ENCODE assay signal across 8 cellular contexts in genomic region chr11:123059056-123059920, GRCh38. TPM values are rescaled to one million over a fixed set of nuclear protein-coding genes. Genes with fewer than 3 reads are reported as not detected.
DNase-seq lines count a peak whose midpoint lies in the region; ATAC-seq and TF ChIP-seq lines count a peak whose summit lies in the region.
"Not testable (repeated sequence)": the region's sequence is repeated elsewhere in the genome, so short reads cannot be mapped to it uniquely, and the experiment has no call there.

No MANE protein-coding gene starts in this region.

- H3K27ac ChIP-seq in HCT116 (ENCODE audit: low read depth, low read length); SJSA1; stomach smooth muscle (ENCODE audit: low read length): not testable (repeated sequence)
- H3K27ac ChIP-seq in effector memory CD4-positive, alpha-beta T cell (ENCODE audit: insufficient read depth, low read length, poor library complexity, severe bottlenecking): peak overlapping the region; percentile 90

- H3K79me2 ChIP-seq in HCT116 (ENCODE audit: insufficient read depth, low read length): peaks cover 69% of the 10 kb centered on the region

- H3K9me2 ChIP-seq in HCT116 (ENCODE audit: insufficient read depth): not testable (repeated sequence)

- H3K4me2 ChIP-seq in HCT116 (ENCODE audit: low read length): 0 out of 2 replicates have a peak overlapping the region, but pooled peaks have one; percentile 85

- peak overlapping the region; percentile 98 for H3K27ac Mint-ChIP-seq in activated naive CD4-positive, alpha-beta T cell treated with anti-CD3 and anti-CD28 coated beads, Interleukin-2, amount 50 U/mL, for 24 hours
- H3K27ac Mint-ChIP-seq in immature natural killer cell (peak overlapping the region; percentile 96 to 100 (median 98)), neural crest cell (ENCODE audit: unreplicated experiment) (peak overlapping the region; percentile 86)

- ATAC-seq in HCT116: not testable (repeated sequence)

- not testable (repeated sequence) for TF ChIP-seq CTCF in BJ (IDR thresholded peaks at IDR 0.05; ENCODE audit: insufficient read depth, low read depth, low read length); HCT116 (IDR thresholded peaks at IDR 0.05 in 2 of 3, conservative IDR thresholded peaks at IDR 0.05 in 1 of 3; ENCODE audit: borderline replicate concordance in 1 of 3, insufficient read depth in 1 of 3, low read depth in 2 of 3, low read length in 2 of 3); neural crest cell (conservative IDR thresholded peaks at IDR 0.05)

- H3K9ac ChIP-seq in HCT116 (ENCODE audit: low read length): not testable (repeated sequence)
- H3K9ac ChIP-seq in stomach smooth muscle (ENCODE audit: low read length in 2 of 2): peak overlapping the region; percentile 2 to 86

- DNase-seq in BJ (ENCODE audit: low read depth); HCT116 (ENCODE audit: low read depth, low spot score); SJSA1 (ENCODE audit: low read depth in 1 of 2, low spot score in 2 of 2); effector memory CD4-positive, alpha-beta T cell; neural crest cell (ENCODE audit: low read depth, low spot score): not testable (repeated sequence)
- DNase-seq in immature natural killer cell: peak in 1 of 3 donors; percentile 18

- BruUV-seq in HCT116 (replicated peaks; lab: Mats Ljungman, UMichigan): not testable (repeated sequence)

- peaks cover 59% of the 10 kb centered on the region; the same call in 1 of the 2 replicates for H4K20me1 ChIP-seq in HCT116 (ENCODE audit: insufficient read depth)

- CTCF ChIA-PET in BJ (lab: Yijun Ruan, JAX): interaction anchor here (0.7 to 1.7 kb wide), 2 partner anchors 38 to 419 kb away, joined by 4 read pairs; no protein-coding TSS in a partner anchor
- CTCF ChIA-PET in HCT116 (lab: Charles Lee): interaction anchor here (1.6 kb wide), 1 partner anchor 13 kb away, joined by 3 read pairs; no protein-coding TSS in a partner anchor

- POLR2A ChIA-PET in BJ (lab: Charles Lee); HCT116 (lab: Charles Lee): not testable (repeated sequence)

- peaks cover 53% of the 10 kb centered on the region for H3K4me1 Mint-ChIP-seq in activated naive CD4-positive, alpha-beta T cell treated with anti-CD3 and anti-CD28 coated beads, Interleukin-2, amount 50 U/mL, for 24 hours
- H3K4me1 Mint-ChIP-seq in immature natural killer cell (peaks cover 86 to 87% of the 10 kb centered on the region in 2 donors), neural crest cell (peaks cover 76% of the 10 kb centered on the region)

- not testable (repeated sequence) for H3K9me3 ChIP-seq in HCT116 (ENCODE audit: control insufficient read depth in 1 of 2, insufficient read depth in 1 of 2, low read depth in 1 of 2, low read length in 2 of 2); SJSA1 (replicated peaks); effector memory CD4-positive, alpha-beta T cell (ENCODE audit: control insufficient read depth, low read length); stomach smooth muscle (ENCODE audit: control insufficient read depth in 2 of 2, low read length in 2 of 2)

- not testable (repeated sequence) for TF ChIP-seq POLR2A in HCT116 (IDR thresholded peaks at IDR 0.05; ENCODE audit: borderline replicate concordance, extremely low read depth, insufficient read depth, insufficient read length)

- H3K9me3 Mint-ChIP-seq in activated naive CD4-positive, alpha-beta T cell treated with anti-CD3 and anti-CD28 coated beads, Interleukin-2, amount 50 U/mL, for 24 hours; immature natural killer cell; neural crest cell: not testable (repeated sequence)

- H3K4me1 ChIP-seq in HCT116 (ENCODE audit: control insufficient read depth in 1 of 2, insufficient read depth in 2 of 2, low read length in 2 of 2): peaks cover 5 to 23% of the 10 kb centered on the region in 2 experiments; a peak in 3 of 4 replicates
- H3K4me1 ChIP-seq in SJSA1 (replicated peaks): peaks cover 25% of the 10 kb centered on the region
- H3K4me1 ChIP-seq in effector memory CD4-positive, alpha-beta T cell (ENCODE audit: control insufficient read depth, insufficient read depth, low read length, poor library complexity, severe bottlenecking): peaks cover 59% of the 10 kb centered on the region
- H3K4me1 ChIP-seq in stomach smooth muscle (ENCODE audit: control insufficient read depth, insufficient read depth, low read length): peaks cover 59% of the 10 kb centered on the region

- H3K4me3 ChIP-seq in BJ (ENCODE audit: low read depth, low read length): peak overlapping the region; percentile 85
- H3K4me3 ChIP-seq in HCT116 (replicated peaks in 1 of 2; ENCODE audit: low read depth in 1 of 2, low read length in 2 of 2): not testable (repeated sequence)
- peak overlapping the region; percentile 77 for H3K4me3 ChIP-seq in SJSA1
- H3K4me3 ChIP-seq in effector memory CD4-positive, alpha-beta T cell (ENCODE audit: insufficient read depth, low read depth, low read length, poor library complexity, severe bottlenecking): peak overlapping the region; percentile 97
- peak overlapping the region; percentile 96 to 98 for H3K4me3 ChIP-seq in stomach smooth muscle (ENCODE audit: low read length in 2 of 2)

- not testable (repeated sequence) for H3K27me3 Mint-ChIP-seq in activated naive CD4-positive, alpha-beta T cell treated with anti-CD3 and anti-CD28 coated beads, Interleukin-2, amount 50 U/mL, for 24 hours; neural crest cell (ENCODE audit: low read depth)
- peaks cover 23 to 37% (median 29%) of the 10 kb centered on the region in 3 donors for H3K27me3 Mint-ChIP-seq in immature natural killer cell (ENCODE audit: low read depth in 3 of 3)

- peaks cover 47% of the 10 kb centered on the region for H3K36me3 Mint-ChIP-seq in activated naive CD4-positive, alpha-beta T cell treated with anti-CD3 and anti-CD28 coated beads, Interleukin-2, amount 50 U/mL, for 24 hours
- H3K36me3 Mint-ChIP-seq in immature natural killer cell (peaks cover 36 to 71% (median 58%) of the 10 kb centered on the region in 3 donors), neural crest cell (ENCODE audit: low read depth) (peaks cover 48% of the 10 kb centered on the region)

- RAD21 ChIA-PET in HCT116 (lab: Charles Lee; ENCODE audit: low non-redundant PET in 1 of 2, low total read pairs in 2 of 2, uncharacterized antibody in 2 of 2, unreplicated experiment in 2 of 2): not testable (repeated sequence)

- H3K4me3 Mint-ChIP-seq in activated naive CD4-positive, alpha-beta T cell treated with anti-CD3 and anti-CD28 coated beads, Interleukin-2, amount 50 U/mL, for 24 hours: peak overlapping the region; percentile 99
- H3K4me3 Mint-ChIP-seq in immature natural killer cell (peak overlapping the region; percentile 88 to 100 (median 99)), neural crest cell (peak overlapping the region; percentile 100)

- H2AFZ ChIP-seq in HCT116 (ENCODE audit: low read depth, low read length, poor library complexity, severe bottlenecking): not testable (repeated sequence)

- intact Hi-C loops in HCT116 (cut with micrococcal nuclease): loop anchor here (10.0 kb wide), 1 partner anchor 144 kb away; no protein-coding TSS in a partner anchor

- TF ChIP-seq RAD21 in HCT116 (IDR thresholded peaks at IDR 0.05; ENCODE audit: low read depth): not testable (repeated sequence)

- H3K36me3 ChIP-seq in BJ (ENCODE audit: control insufficient read depth, insufficient read depth, low read length) (peaks cover 24% of the 10 kb centered on the region), HCT116 (ENCODE audit: control insufficient read depth in 1 of 2, insufficient read depth in 2 of 2, low read length in 2 of 2) (peaks cover 34 to 63% of the 10 kb centered on the region in 2 experiments), SJSA1 (peaks cover 74% of the 10 kb centered on the region), stomach smooth muscle (ENCODE audit: control insufficient read depth in 2 of 2, insufficient read depth in 2 of 2, low read length in 2 of 2) (peaks cover 46 to 59% of the 10 kb centered on the region in 2 donors)
- H3K36me3 ChIP-seq in effector memory CD4-positive, alpha-beta T cell (ENCODE audit: control insufficient read depth, insufficient read depth, low read length): peaks cover 61% of the 10 kb centered on the region

- not testable (repeated sequence) for H3K27me3 ChIP-seq in BJ (ENCODE audit: control insufficient read depth, insufficient read depth, low read length); HCT116 (ENCODE audit: insufficient read depth, low read length); SJSA1 (replicated peaks); effector memory CD4-positive, alpha-beta T cell (replicated peaks; ENCODE audit: control insufficient read depth, insufficient read depth, low read length, poor library complexity, severe bottlenecking); stomach smooth muscle (ENCODE audit: control insufficient read depth in 1 of 2, insufficient read depth in 2 of 2, low read length in 2 of 2)

RNA-seq across cellular contexts. Expression of gene HSPA8, which starts 2.6 kb away (rescaled TPM):
- polyA plus RNA-seq in BJ (2011; rRNA removed): 2,832 and 2,841 TPM in 2 replicates
- polyA minus RNA-seq in BJ (2011; rRNA and poly(A)+ RNA removed): 1,125 and 1,657 TPM in 2 replicates
- total RNA-seq in HCT116 (2021; ENCODE audit: unreplicated experiment): 1,301 TPM
- polyA plus RNA-seq in HCT116 (2012): 794 and 973 TPM in 2 replicates
- total RNA-seq in SJSA1 (2014; rRNA removed; shearing (Covaris generic)): 2,210 and 2,693 TPM in 2 replicates
- 1,000 to 10,000 TPM in 1 of 3 donors, 100 to 1,000 TPM in 2; 797 to 1,150 (median 908) TPM for polyA plus RNA-seq in immature natural killer cell
- total RNA-seq in neural crest cell: 1,559 and 1,580 TPM in 2 replicates
